8 cellular contexts compared by ENCODE assay signal in genomic region chrX:154401045-154401799, GRCh38. TPM values are rescaled to one million over a fixed set of nuclear protein-coding genes. Genes with fewer than 3 reads are reported as not detected.
DNase-seq lines count a peak whose midpoint lies in the region; ATAC-seq lines count a peak whose summit lies in the region.
"Had no signal": no experiment of that assay in that cellular context is flagged by ENCODE, and none has a peak within 500 bp of the region (broad histone marks: within the 10 kb centered on the region; RNA-seq: fewer than 3 reads in every experiment).

No MANE protein-coding gene starts in this region.

- intact Hi-C loops in activated T-helper 1 cell treated with anti-CD3 and anti-CD28 coated beads, Interleukin-12 subunit alpha, Interleukin-12 subunit beta, Interleukin-2, Interleukin-4 antibody, amounts not matched to agents 30 ng/mL and 10 ng/mL and 1 ng/mL, durations not matched to agents 14 hours and 24 hours and 36 hours (cut with micrococcal nuclease): no loop called here

- POLR2A ChIA-PET in naive thymus-derived CD8-positive, alpha-beta T cell (lab: Charles Lee): interaction anchor here (4.0 to 6.0 kb wide), 6 partner anchors 10 to 133 kb away, joined by 15 to 102 read pairs (median 38); partner anchors contain the start of genes ATP6AP1, DNASE1L1, FAM3A and LAGE3

- no peak for ATAC-seq in naive thymus-derived CD8-positive, alpha-beta T cell
- no peak for ATAC-seq in GM19467 (IDR thresholded peaks at IDR 0.05; ENCODE audit: unreplicated experiment)

- no peaks in the 10 kb centered on the region for H3K27me3 Mint-ChIP-seq in activated T-helper 1 cell treated with anti-CD3 and anti-CD28 coated beads, Interleukin-12 subunit alpha, Interleukin-12 subunit beta, Interleukin-2, Interleukin-4 antibody, amounts not matched to agents 30 ng/mL and 10 ng/mL and 1 ng/mL, durations not matched to agents 14 hours and 24 hours and 36 hours (ENCODE audit: insufficient read depth)
- no peaks in the 10 kb centered on the region for H3K27me3 Mint-ChIP-seq in naive thymus-derived CD8-positive, alpha-beta T cell
- H3K27me3 Mint-ChIP-seq: memory B cell had no signal

- H3K9me3 Mint-ChIP-seq in activated T-helper 1 cell treated with anti-CD3 and anti-CD28 coated beads, Interleukin-12 subunit alpha, Interleukin-12 subunit beta, Interleukin-2, Interleukin-4 antibody, amounts not matched to agents 30 ng/mL and 10 ng/mL and 1 ng/mL, durations not matched to agents 14 hours and 24 hours and 36 hours: no peaks in the 10 kb centered on the region
- no peaks in the 10 kb centered on the region for H3K9me3 Mint-ChIP-seq in naive thymus-derived CD8-positive, alpha-beta T cell
- H3K9me3 Mint-ChIP-seq: memory B cell had no signal

- peak overlapping the region; percentile 52 for H3K27ac Mint-ChIP-seq in activated T-helper 1 cell treated with anti-CD3 and anti-CD28 coated beads, Interleukin-12 subunit alpha, Interleukin-12 subunit beta, Interleukin-2, Interleukin-4 antibody, amounts not matched to agents 30 ng/mL and 10 ng/mL and 1 ng/mL, durations not matched to agents 14 hours and 24 hours and 36 hours
- H3K27ac Mint-ChIP-seq in naive thymus-derived CD8-positive, alpha-beta T cell: peak overlapping the region in 9 of 10 donors; percentile 31 to 100 (median 60)
- H3K27ac Mint-ChIP-seq: memory B cell had no signal

- H3K36me3 Mint-ChIP-seq in activated T-helper 1 cell treated with anti-CD3 and anti-CD28 coated beads, Interleukin-12 subunit alpha, Interleukin-12 subunit beta, Interleukin-2, Interleukin-4 antibody, amounts not matched to agents 30 ng/mL and 10 ng/mL and 1 ng/mL, durations not matched to agents 14 hours and 24 hours and 36 hours (ENCODE audit: low read depth): peaks cover 20% of the 10 kb centered on the region
- H3K36me3 Mint-ChIP-seq in naive thymus-derived CD8-positive, alpha-beta T cell: peaks cover 13 to 28% (median 16%) of the 10 kb centered on the region in 3 donors

- peaks cover 8% of the 10 kb centered on the region for H3K4me1 Mint-ChIP-seq in activated T-helper 1 cell treated with anti-CD3 and anti-CD28 coated beads, Interleukin-12 subunit alpha, Interleukin-12 subunit beta, Interleukin-2, Interleukin-4 antibody, amounts not matched to agents 30 ng/mL and 10 ng/mL and 1 ng/mL, durations not matched to agents 14 hours and 24 hours and 36 hours (ENCODE audit: low read depth)
- peaks cover 10 to 32% (median 22%) of the 10 kb centered on the region in 4 donors for H3K4me1 Mint-ChIP-seq in naive thymus-derived CD8-positive, alpha-beta T cell

- DNase-seq in Daoy (ENCODE audit: low read depth): peak; percentile 48
- peak; percentile 23 for DNase-seq in HuH-7 (ENCODE audit: low spot score)
- DNase-seq in activated T-helper 1 cell treated with anti-CD3 and anti-CD28 coated beads, Interleukin-12 subunit alpha, Interleukin-12 subunit beta, Interleukin-2, Interleukin-4 antibody, amounts not matched to agents 30 ng/mL and 10 ng/mL and 1 ng/mL, durations not matched to agents 14 hours and 24 hours and 36 hours (ENCODE audit: low spot score): no peak
- DNase-seq in naive thymus-derived CD8-positive, alpha-beta T cell: no peak
- no peak for DNase-seq in NCI-H1092 (lab: John Stamatoyannopoulos, UW)
- no peak for DNase-seq in medulla oblongata (ENCODE audit: extremely low spot score)

- peak overlapping the region; percentile 98 for H3K4me3 Mint-ChIP-seq in activated T-helper 1 cell treated with anti-CD3 and anti-CD28 coated beads, Interleukin-12 subunit alpha, Interleukin-12 subunit beta, Interleukin-2, Interleukin-4 antibody, amounts not matched to agents 30 ng/mL and 10 ng/mL and 1 ng/mL, durations not matched to agents 14 hours and 24 hours and 36 hours
- H3K4me3 Mint-ChIP-seq in naive thymus-derived CD8-positive, alpha-beta T cell: peak overlapping the region in 5 of 10 donors; percentile 12 to 63 (median 45)
- H3K4me3 Mint-ChIP-seq: memory B cell had no signal

RNA-seq across cellular contexts. Expression of gene RPL10, which starts 3.0 kb away (rescaled TPM):
- 3,278 and 3,646 TPM in 2 replicates for total RNA-seq in Daoy (2014; rRNA removed; shearing (Covaris generic))
- total RNA-seq in activated T-helper 1 cell treated with anti-CD3 and anti-CD28 coated beads, Interleukin-12 subunit alpha, Interleukin-12 subunit beta, Interleukin-2, Interleukin-4 antibody, amounts not matched to agents 30 ng/mL and 10 ng/mL and 1 ng/mL, durations not matched to agents 14 hours and 24 hours and 36 hours: 2,208 and 2,261 TPM in 2 replicates
- total RNA-seq in naive thymus-derived CD8-positive, alpha-beta T cell: 1,000 to 10,000 TPM; 4,733 to 4,862 TPM
- 1,000 to 10,000 TPM; 5,585 to 7,081 (median 6,663) TPM for polyA plus RNA-seq in naive thymus-derived CD8-positive, alpha-beta T cell

RNA-seq across cellular contexts. Expression of gene DNASE1L1, which starts 7.8 kb away (rescaled TPM):
- 7.2 and 28.4 TPM in 2 replicates for total RNA-seq in Daoy (2014; rRNA removed; shearing (Covaris generic))
- 12.4 and 14.5 TPM in 2 replicates for total RNA-seq in activated T-helper 1 cell treated with anti-CD3 and anti-CD28 coated beads, Interleukin-12 subunit alpha, Interleukin-12 subunit beta, Interleukin-2, Interleukin-4 antibody, amounts not matched to agents 30 ng/mL and 10 ng/mL and 1 ng/mL, durations not matched to agents 14 hours and 24 hours and 36 hours
- total RNA-seq in naive thymus-derived CD8-positive, alpha-beta T cell: 10 to 100 TPM; 16.6 to 19.9 TPM
- polyA plus RNA-seq in naive thymus-derived CD8-positive, alpha-beta T cell: 10 to 100 TPM; 12.7 to 15.3 (median 12.8) TPM

RNA-seq across cellular contexts. Expression of gene TAFAZZIN, which starts 10.1 kb away (rescaled TPM):
- total RNA-seq in Daoy (2014; rRNA removed; shearing (Covaris generic)): 9.0 and 14.9 TPM in 2 replicates
- 65.2 and 69.2 TPM in 2 replicates for total RNA-seq in activated T-helper 1 cell treated with anti-CD3 and anti-CD28 coated beads, Interleukin-12 subunit alpha, Interleukin-12 subunit beta, Interleukin-2, Interleukin-4 antibody, amounts not matched to agents 30 ng/mL and 10 ng/mL and 1 ng/mL, durations not matched to agents 14 hours and 24 hours and 36 hours
- 100 to 1,000 TPM; 111 to 112 TPM for total RNA-seq in naive thymus-derived CD8-positive, alpha-beta T cell
- polyA plus RNA-seq in naive thymus-derived CD8-positive, alpha-beta T cell: 10 to 100 TPM; 29.3 to 39.8 (median 37.8) TPM

RNA-seq across cellular contexts. Expression of gene EMD, which starts 22.1 kb away (rescaled TPM):
- total RNA-seq in Daoy (2014; rRNA removed; shearing (Covaris generic)): 9.0 and 15.1 TPM in 2 replicates
- total RNA-seq in activated T-helper 1 cell treated with anti-CD3 and anti-CD28 coated beads, Interleukin-12 subunit alpha, Interleukin-12 subunit beta, Interleukin-2, Interleukin-4 antibody, amounts not matched to agents 30 ng/mL and 10 ng/mL and 1 ng/mL, durations not matched to agents 14 hours and 24 hours and 36 hours: 83.3 and 85.5 TPM in 2 replicates
- 10 to 100 TPM; 90.4 to 95.4 TPM for total RNA-seq in naive thymus-derived CD8-positive, alpha-beta T cell
- polyA plus RNA-seq in naive thymus-derived CD8-positive, alpha-beta T cell: 10 to 100 TPM; 35.5 to 37.1 (median 35.7) TPM

RNA-seq across cellular contexts. Expression of gene FLNA, which starts 26.8 kb away (rescaled TPM):
- 721 and 801 TPM in 2 replicates for total RNA-seq in Daoy (2014; rRNA removed; shearing (Covaris generic))
- total RNA-seq in activated T-helper 1 cell treated with anti-CD3 and anti-CD28 coated beads, Interleukin-12 subunit alpha, Interleukin-12 subunit beta, Interleukin-2, Interleukin-4 antibody, amounts not matched to agents 30 ng/mL and 10 ng/mL and 1 ng/mL, durations not matched to agents 14 hours and 24 hours and 36 hours: 854 and 873 TPM in 2 replicates
- total RNA-seq in naive thymus-derived CD8-positive, alpha-beta T cell: 100 to 1,000 TPM; 613 to 633 TPM
- 100 to 1,000 TPM; 156 to 341 (median 169) TPM for polyA plus RNA-seq in naive thymus-derived CD8-positive, alpha-beta T cell

Comparison
In these comparisons a context has a peak if more than half of its experiments do, and no peak if none do; other contexts are left out.
1. DNase-seq: peak in Daoy (single experiment) and HuH-7 (single experiment); none in activated T-helper 1 cell treated with anti-CD3 and anti-CD28 coated beads, Interleukin-12 subunit alpha, Interleukin-12 subunit beta, Interleukin-2, Interleukin-4 antibody, amounts not matched to agents 30 ng/mL and 10 ng/mL and 1 ng/mL, durations not matched to agents 14 hours and 24 hours and 36 hours (single experiment), naive thymus-derived CD8-positive, alpha-beta T cell (0 of 10), NCI-H1092 (single experiment) and medulla oblongata (single experiment).